ENCODE assay signal across 1 cellular context in genomic region chr5:32538031-32538547, GRCh38.
TF ChIP-seq lines count a peak whose summit lies in the region.

No MANE protein-coding gene starts in this region.

TF ChIP-seq in GM12878, 131 proteins besides CTCF, POLR2A, EP300 and RAD21 (continued from another document and continues in another):
- peak; percentile 83; the same call in 1 of the 3 replicates for TF ChIP-seq POU2F2 (IDR thresholded peaks at IDR 0.05; ENCODE audit: borderline replicate concordance, low read depth, low read length)
- TF ChIP-seq ZBTB4 (CRISPR knock-in tag; IDR thresholded peaks at IDR 0.05), result no peak
- TF ChIP-seq STAT1 (conservative IDR thresholded peaks at IDR 0.05), result no peak
- 0 out of 2 replicates have a peak, but pooled peaks have one; percentile 15 for TF ChIP-seq ZSCAN29 (IDR thresholded peaks at IDR 0.05)
- TF ChIP-seq CBX3 (IDR thresholded peaks at IDR 0.05; ENCODE audit: borderline replicate concordance, low read depth), result no peak
- no peak for TF ChIP-seq PAX8 (IDR thresholded peaks at IDR 0.05)
- no peak for TF ChIP-seq SREBF1 (IDR thresholded peaks at IDR 0.05; ENCODE audit: low read length)
- peak in 1 of 2 experiments; percentile 98; a peak in 2 of 4 replicates for TF ChIP-seq ETV6 (conservative IDR thresholded peaks at IDR 0.05 in 1 of 2, IDR thresholded peaks at IDR 0.05 in 1 of 2; ENCODE audit: borderline replicate concordance in 1 of 2, low read depth in 1 of 2)
- TF ChIP-seq REST (IDR thresholded peaks at IDR 0.05; ENCODE audit: low read depth, low read length), result no peak
- TF ChIP-seq MTA3 (IDR thresholded peaks at IDR 0.05; ENCODE audit: borderline replicate concordance, low read length), result peak; percentile 91
- TF ChIP-seq NR2F1 (conservative IDR thresholded peaks at IDR 0.05), result peak; percentile 89
- TF ChIP-seq GABPA (IDR thresholded peaks at IDR 0.05; ENCODE audit: low read depth), result peak; percentile 63; the same call in 1 of the 2 replicates
- TF ChIP-seq SMC3 (IDR thresholded peaks at IDR 0.05; ENCODE audit: borderline replicate concordance, low read length), result no peak
- TF ChIP-seq CHD2 (IDR thresholded peaks at IDR 0.05; ENCODE audit: borderline replicate concordance, low read depth, low read length), result peak; percentile 54; the same call in 1 of the 2 replicates
- no peak for TF ChIP-seq CUX1 (IDR thresholded peaks at IDR 0.05; ENCODE audit: insufficient replicate concordance, low read depth, low read length)
- no peak for TF ChIP-seq NFXL1 (IDR thresholded peaks at IDR 0.05; ENCODE audit: borderline replicate concordance)
- peak; percentile 97 for TF ChIP-seq JUNB (IDR thresholded peaks at IDR 0.05)
- 0 out of 2 replicates have a peak, but pooled peaks have one; percentile 76 for TF ChIP-seq MLLT1 (IDR thresholded peaks at IDR 0.05)
- no peak for TF ChIP-seq ZZZ3 (IDR thresholded peaks at IDR 0.05; ENCODE audit: control insufficient read depth, insufficient read length, low read depth)
- TF ChIP-seq STAT3 (IDR thresholded peaks at IDR 0.05; ENCODE audit: low read depth, low read length), result 0 out of 2 replicates have a peak, but pooled peaks have one; percentile 56
- TF ChIP-seq TBL1XR1 (IDR thresholded peaks at IDR 0.05; ENCODE audit: low read depth, low read length), result 0 out of 2 replicates have a peak, but pooled peaks have one; percentile 37
- TF ChIP-seq PML (IDR thresholded peaks at IDR 0.05; ENCODE audit: low read length), result peak; percentile 49; the same call in 1 of the 2 replicates
- no peak for TF ChIP-seq MYC (IDR thresholded peaks at IDR 0.05; ENCODE audit: insufficient read depth, insufficient read length, insufficient replicate concordance, low read length, severe bottlenecking)
- TF ChIP-seq ASH2L (IDR thresholded peaks at IDR 0.05; ENCODE audit: borderline replicate concordance, low read depth), result 0 out of 2 replicates have a peak, but pooled peaks have one; percentile 21
- TF ChIP-seq BMI1 (IDR thresholded peaks at IDR 0.05; ENCODE audit: borderline replicate concordance), result peak; percentile 84
- peak; percentile 82; the same call in 1 of the 2 replicates for TF ChIP-seq BACH1 (IDR thresholded peaks at IDR 0.05; ENCODE audit: borderline replicate concordance)
- no peak for TF ChIP-seq HSF1 (IDR thresholded peaks at IDR 0.05; ENCODE audit: low read depth, low read length)
- no peak for TF ChIP-seq E2F4 (IDR thresholded peaks at IDR 0.05; ENCODE audit: low read depth, low read length)
- no peak for TF ChIP-seq SUPT20H (IDR thresholded peaks at IDR 0.05; ENCODE audit: borderline replicate concordance, control insufficient read depth, low read depth, low read length)
- TF ChIP-seq SIX5 (IDR thresholded peaks at IDR 0.05; ENCODE audit: low read depth, low read length, severe bottlenecking), result no peak
- TF ChIP-seq SP1 (IDR thresholded peaks at IDR 0.05; ENCODE audit: low read depth, low read length), result peak; percentile 65
- 0 out of 2 replicates have a peak, but pooled peaks have one; percentile 42 for TF ChIP-seq LARP7 (IDR thresholded peaks at IDR 0.05)
- TF ChIP-seq BRCA1 (IDR thresholded peaks at IDR 0.05; ENCODE audit: low read depth, low read length), result no peak
- TF ChIP-seq TAF1 (IDR thresholded peaks at IDR 0.05; ENCODE audit: borderline replicate concordance, low read depth, low read length), result no peak
- peak; percentile 100 for TF ChIP-seq IKZF2 (IDR thresholded peaks at IDR 0.05)
- no peak for TF ChIP-seq RFX5 (IDR thresholded peaks at IDR 0.05; ENCODE audit: low read depth, low read length)
- no peak for TF ChIP-seq SUZ12 (IDR thresholded peaks at IDR 0.05; ENCODE audit: unreplicated experiment)
- TF ChIP-seq HDGF (IDR thresholded peaks at IDR 0.05), result no peak; the same call in 1 of the 2 replicates
- peak; percentile 96 for TF ChIP-seq ATF2 (IDR thresholded peaks at IDR 0.05; ENCODE audit: low read length)
- TF ChIP-seq E2F8 (IDR thresholded peaks at IDR 0.05; ENCODE audit: low read depth, partially characterized antibody), result peak; percentile 28
- peak; percentile 90 for TF ChIP-seq RUNX3 (IDR thresholded peaks at IDR 0.05; ENCODE audit: low read length)
